In the genomic region with DNA sequence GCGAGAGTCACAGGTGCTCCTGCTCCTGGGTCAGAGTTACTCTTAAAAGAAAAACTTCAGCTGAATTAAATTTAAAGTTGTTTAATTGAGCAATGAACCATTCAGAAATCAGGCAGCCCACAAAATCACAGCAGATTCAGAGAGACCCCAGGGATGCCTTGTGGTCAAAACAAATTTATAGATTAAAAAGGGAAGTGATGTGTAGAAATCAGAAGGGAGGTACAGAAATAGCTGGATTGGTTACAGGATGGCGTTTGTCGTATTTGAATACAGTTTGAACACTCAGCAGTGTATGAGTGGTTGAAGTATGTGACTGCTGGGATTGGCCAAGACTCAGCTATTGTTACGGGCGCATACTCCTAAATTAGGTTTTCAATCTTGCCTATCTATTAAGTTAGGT, we compare ENCODE assay signal across 1 cellular context.
TF ChIP-seq lines count a peak whose summit lies in the region.

No MANE protein-coding gene starts in this region.

TF ChIP-seq in IMR-90, 13 proteins besides CTCF, POLR2A, EP300 and RAD21 (continued from another document):
- TF ChIP-seq, protein P1, sequence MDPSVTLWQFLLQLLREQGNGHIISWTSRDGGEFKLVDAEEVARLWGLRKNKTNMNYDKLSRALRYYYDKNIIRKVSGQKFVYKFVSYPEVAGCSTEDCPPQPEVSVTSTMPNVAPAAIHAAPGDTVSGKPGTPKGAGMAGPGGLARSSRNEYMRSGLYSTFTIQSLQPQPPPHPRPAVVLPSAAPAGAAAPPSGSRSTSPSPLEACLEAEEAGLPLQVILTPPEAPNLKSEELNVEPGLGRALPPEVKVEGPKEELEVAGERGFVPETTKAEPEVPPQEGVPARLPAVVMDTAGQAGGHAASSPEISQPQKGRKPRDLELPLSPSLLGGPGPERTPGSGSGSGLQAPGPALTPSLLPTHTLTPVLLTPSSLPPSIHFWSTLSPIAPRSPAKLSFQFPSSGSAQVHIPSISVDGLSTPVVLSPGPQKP (IDR thresholded peaks at IDR 0.05; ENCODE audit: borderline replicate concordance, low read depth, low read length) = no peak
- TF ChIP-seq, protein P2, sequence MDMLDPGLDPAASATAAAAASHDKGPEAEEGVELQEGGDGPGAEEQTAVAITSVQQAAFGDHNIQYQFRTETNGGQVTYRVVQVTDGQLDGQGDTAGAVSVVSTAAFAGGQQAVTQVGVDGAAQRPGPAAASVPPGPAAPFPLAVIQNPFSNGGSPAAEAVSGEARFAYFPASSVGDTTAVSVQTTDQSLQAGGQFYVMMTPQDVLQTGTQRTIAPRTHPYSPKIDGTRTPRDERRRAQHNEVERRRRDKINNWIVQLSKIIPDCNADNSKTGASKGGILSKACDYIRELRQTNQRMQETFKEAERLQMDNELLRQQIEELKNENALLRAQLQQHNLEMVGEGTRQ (IDR thresholded peaks at IDR 0.05; ENCODE audit: low read depth, low read length) = no peak
TF ChIP-seq in IMR-90: peak in this region for 0.
